In genomic region chr22:45968751-45969413, GRCh38 we compare ENCODE assay signal across 12 cellular contexts. TPM values are rescaled to one million over a fixed set of nuclear protein-coding genes. Genes with fewer than 3 reads are reported as not detected.
DNase-seq lines count a peak whose midpoint lies in the region; ATAC-seq and TF ChIP-seq lines count a peak whose summit lies in the region.
"Had no signal": no experiment of that assay in that cellular context is flagged by ENCODE, and none has a peak within 500 bp of the region (broad histone marks: within the 10 kb centered on the region; RNA-seq: fewer than 3 reads in every experiment).

No MANE protein-coding gene starts in this region.

- TF ChIP-seq POLR2A in testis (IDR thresholded peaks at IDR 0.05) = no peak

- peaks cover 11% of the 10 kb centered on the region for H3K4me1 ChIP-seq in testis

- intact Hi-C loops in testis (cut with DNase I; ENCODE audit: low total_unique reads) = no loop called here

- TF ChIP-seq CTCF in omental fat pad (IDR thresholded peaks at IDR 0.05) (no peak), testis (IDR thresholded peaks at IDR 0.05) (no peak)

- H3K9me3 ChIP-seq in testis = no peaks in the 10 kb centered on the region
- H3K9me3 ChIP-seq: adrenal gland had no signal

- WGBS in testis, 2 donors = 90 to 91% methylated on average over 8 to 16 of the region's 21 CpGs

- no peaks in the 10 kb centered on the region for H3K27me3 ChIP-seq in testis

- no peak for ATAC-seq in omental fat pad (ENCODE audit: low FRiP score)

- no peak overlapping the region for H3K27ac ChIP-seq in testis
- H3K27ac ChIP-seq: adrenal gland had no signal

- no peaks in the 10 kb centered on the region for H3K36me3 ChIP-seq in testis (ENCODE audit: low read depth, missing control alignments)
- H3K36me3 ChIP-seq: adrenal gland had no signal

- DNase-seq in Caki2 (ENCODE audit: low read depth) (peak; percentile 90), HPDE6-E6E7 (ENCODE audit: extremely low spot score) (peak; percentile 84), astrocyte of the hippocampus (ENCODE audit: low read depth, low spot score) (peak; percentile 92), myocyte (ENCODE audit: low read depth) (peak; percentile 69), omental fat pad (ENCODE audit: low spot score) (no peak), COLO829 (ENCODE audit: low spot score) (no peak), anterior cingulate cortex (lab: John Stamatoyannopoulos, UW) (no peak), testis (no peak)
- DNase-seq: adrenal gland, DND-41, NCI-H510A had no signal

- no peak overlapping the region for H3K4me3 ChIP-seq in testis
- H3K4me3 ChIP-seq: adrenal gland had no signal

- in situ Hi-C loops in Caki2 (cut with HindIII; ENCODE audit: low pct_unique_long_range_greater_than_20kb, low sequenced_read_pairs) = no loop called here

RNA-seq across cellular contexts. Expression of gene WNT7B, which starts 8.1 kb away (rescaled TPM):
- 89.1 and 95.0 TPM in 2 replicates for total RNA-seq in Caki2 (2014; rRNA removed; shearing (Covaris generic); ENCODE audit: low replicate concordance)
- total RNA-seq in myocyte = not detected in 2 replicates
- polyA plus RNA-seq in myocyte (2012) = not detected
- under 1 TPM in 2 of 4 donors, not detected in 2; 0.28 to 0.48 TPM for total RNA-seq in omental fat pad
- total RNA-seq in testis = 1 to 10 TPM; 1.3 to 1.9 TPM
- polyA plus RNA-seq in testis (ENCODE audit: insufficient read depth, low read depth, low replicate concordance) = 0.65 TPM
- total RNA-seq: SK-MEL-5 had no signal

Comparison
In these comparisons a context has a peak if more than half of its experiments do, and no peak if none do; other contexts are left out.
1. DNase-seq: peak in Caki2 (single experiment), HPDE6-E6E7 (single experiment), astrocyte of the hippocampus (single experiment) and myocyte (single experiment); none in omental fat pad (single experiment), COLO829 (single experiment), anterior cingulate cortex (0 of 58) and testis (single experiment).
2. RNA of gene WNT7B, which starts 8.1 kb away (total RNA-seq): 89.1 to 95.0 TPM in Caki2; 1.3 to 1.9 TPM in testis, 0.28 to 0.48 TPM in omental fat pad and not detected in myocyte; every median in the first group is over 10 times any median in the second.